Comparison of ENCODE assay signal across 20 cellular contexts in genomic region chr7:35993113-35993512, GRCh38.
"Had no signal": no experiment of that assay in that cellular context is flagged by ENCODE, and none has a peak within 500 bp of the region (broad histone marks: within the 10 kb centered on the region; RNA-seq: fewer than 3 reads in every experiment).

No MANE protein-coding gene starts in this region.

- H3K4me1 Mint-ChIP-seq: activated T-helper 17 cell treated with anti-CD3 and anti-CD28 coated beads, Interleukin-2, amount 50 U/mL, for 72 hours; naive B cell had no signal

- H3K27me3 Mint-ChIP-seq: activated naive CD8-positive, alpha-beta T cell; activated T-helper 17 cell treated with anti-CD3 and anti-CD28 coated beads, Interleukin-2, amount 50 U/mL, for 72 hours; effector memory CD8-positive, alpha-beta T cell; naive B cell had no signal

- H3K4me3 Mint-ChIP-seq: activated naive CD8-positive, alpha-beta T cell; activated T-helper 17 cell treated with anti-CD3 and anti-CD28 coated beads, Interleukin-2, amount 50 U/mL, for 72 hours; effector memory CD8-positive, alpha-beta T cell; naive B cell; neural crest cell; stimulated activated effector memory CD8-positive, alpha-beta T cell treated with anti-CD3 and anti-CD28 coated beads, Interleukin-12 subunit alpha, Interleukin-12 subunit beta, amount 100 ng/mL, for 72 hours had no signal

- H3K9me3 ChIP-seq: breast epithelium, colonic mucosa, heart right ventricle, stomach, transverse colon, vagina had no signal

- H3K4me1 ChIP-seq: breast epithelium, colonic mucosa, transverse colon, vagina had no signal

- H3K27ac ChIP-seq: colonic mucosa, dorsolateral prefrontal cortex, stomach, transverse colon, vagina had no signal

- H3K36me3 Mint-ChIP-seq: activated naive CD8-positive, alpha-beta T cell; naive B cell; stimulated activated effector memory CD8-positive, alpha-beta T cell treated with anti-CD3 and anti-CD28 coated beads, Interleukin-12 subunit alpha, Interleukin-12 subunit beta, amount 100 ng/mL, for 72 hours had no signal

- H3K4me3 ChIP-seq: breast epithelium, colonic mucosa, dorsolateral prefrontal cortex, heart right ventricle, lung, stomach, transverse colon, vagina had no signal

- ATAC-seq: activated T-helper 17 cell treated with anti-CD3 and anti-CD28 coated beads, Interleukin-2, amount 50 U/mL, for 72 hours; effector memory CD8-positive, alpha-beta T cell; stimulated activated effector memory CD8-positive, alpha-beta T cell treated with anti-CD3 and anti-CD28 coated beads, Interleukin-12 subunit alpha, Interleukin-12 subunit beta, amount 100 ng/mL, for 72 hours had no signal

- H3K9me3 Mint-ChIP-seq: activated T-helper 17 cell treated with anti-CD3 and anti-CD28 coated beads, Interleukin-2, amount 50 U/mL, for 72 hours; effector memory CD8-positive, alpha-beta T cell; naive B cell; neural crest cell; stimulated activated effector memory CD8-positive, alpha-beta T cell treated with anti-CD3 and anti-CD28 coated beads, Interleukin-12 subunit alpha, Interleukin-12 subunit beta, amount 100 ng/mL, for 72 hours had no signal

- DNase-seq: activated CD4-positive, alpha-beta T cell treated with anti-CD3 and anti-CD28 coated beads for 1 hour; activated naive CD4-positive, alpha-beta T cell; activated T-cell treated with anti-CD3 and anti-CD28 coated beads, Interleukin-2, amount 50 U/mL, for 1 hour; colonic mucosa; dorsolateral prefrontal cortex; effector memory CD8-positive, alpha-beta T cell; heart right ventricle; kidney; naive B cell; occipital lobe; stimulated activated CD4-positive, alpha-beta T cell treated with anti-CD3 and anti-CD28 coated beads, Interleukin-2, amount 100 ng/mL, for 24 hours; stomach had no signal

- H3K36me3 ChIP-seq: breast epithelium, colonic mucosa, heart right ventricle, stomach, transverse colon, vagina had no signal

- H3K27ac Mint-ChIP-seq: activated naive CD8-positive, alpha-beta T cell; activated T-helper 17 cell treated with anti-CD3 and anti-CD28 coated beads, Interleukin-2, amount 50 U/mL, for 72 hours; effector memory CD8-positive, alpha-beta T cell; naive B cell; stimulated activated effector memory CD8-positive, alpha-beta T cell treated with anti-CD3 and anti-CD28 coated beads, Interleukin-12 subunit alpha, Interleukin-12 subunit beta, amount 100 ng/mL, for 72 hours had no signal

- H3K27me3 ChIP-seq: breast epithelium, colonic mucosa, dorsolateral prefrontal cortex, heart right ventricle, stomach, transverse colon, vagina had no signal
